In genomic region chr5:83540105-83540504, GRCh38 we compare ENCODE assay signal across 27 cellular contexts.
"Had no signal": no experiment of that assay in that cellular context is flagged by ENCODE, and none has a peak within 500 bp of the region (broad histone marks: within the 10 kb centered on the region; RNA-seq: fewer than 3 reads in every experiment).

No MANE protein-coding gene starts in this region.

- H3K27ac ChIP-seq: brain microvascular endothelial cell, colonic mucosa, esophagus squamous epithelium, foreskin keratinocyte, parathyroid adenoma, right lobe of liver, stomach, transverse colon, VCaP had no signal

- H3K36me3 ChIP-seq: colonic mucosa, esophagus squamous epithelium, right lobe of liver, stomach, transverse colon had no signal

- H3K4me3 Mint-ChIP-seq: activated CD8-positive, alpha-beta memory T cell treated with anti-CD3 and anti-CD28 coated beads, Interleukin-2, amount 10 ng/mL, durations not matched to agents 7 days and 5 days; activated CD8-positive, alpha-beta T cell treated with anti-CD3 and anti-CD28 coated beads for 36 hours; activated naive CD4-positive, alpha-beta T cell treated with anti-CD3 and anti-CD28 coated beads, Interleukin-2, amount 50 U/mL, for 24 hours; central memory CD8-positive, alpha-beta T cell; endodermal cell; stimulated activated effector memory CD8-positive, alpha-beta T cell treated with anti-CD3 and anti-CD28 coated beads, Interleukin-12 subunit alpha, Interleukin-12 subunit beta, amount 100 ng/mL, for 72 hours had no signal

- H3K27me3 Mint-ChIP-seq: naive B cell had no signal

- H3K36me3 Mint-ChIP-seq: activated CD8-positive, alpha-beta memory T cell treated with anti-CD3 and anti-CD28 coated beads, Interleukin-2, amount 10 ng/mL, durations not matched to agents 7 days and 5 days; activated naive CD4-positive, alpha-beta T cell treated with anti-CD3 and anti-CD28 coated beads, Interleukin-2, amount 50 U/mL, for 24 hours; naive B cell; stimulated activated effector memory CD8-positive, alpha-beta T cell treated with anti-CD3 and anti-CD28 coated beads, Interleukin-12 subunit alpha, Interleukin-12 subunit beta, amount 100 ng/mL, for 72 hours; T-cell had no signal

- H3K27ac Mint-ChIP-seq: activated CD4-positive, alpha-beta T cell treated with anti-CD3 and anti-CD28 coated beads, Interleukin-2, amount 10 ng/mL, durations not matched to agents 24 days and 14 days; activated CD8-positive, alpha-beta memory T cell treated with anti-CD3 and anti-CD28 coated beads, Interleukin-2, amount 10 ng/mL, durations not matched to agents 7 days and 5 days; activated CD8-positive, alpha-beta T cell treated with anti-CD3 and anti-CD28 coated beads for 36 hours; activated naive CD4-positive, alpha-beta T cell treated with anti-CD3 and anti-CD28 coated beads, Interleukin-2, amount 50 U/mL, for 24 hours; endodermal cell; naive B cell; stimulated activated effector memory CD8-positive, alpha-beta T cell treated with anti-CD3 and anti-CD28 coated beads, Interleukin-12 subunit alpha, Interleukin-12 subunit beta, amount 100 ng/mL, for 72 hours; T-cell; T-helper 2 cell treated with Interferon-gamma antibody and Interleukin-4, amounts not matched to agents 5 μg/mL and 100 μg/mL, for 36 hours had no signal

- H3K4me3 ChIP-seq: colonic mucosa, esophagus squamous epithelium, right lobe of liver, skin epidermis, stomach, transverse colon had no signal

- H3K27me3 ChIP-seq: brain microvascular endothelial cell, colonic mucosa, esophagus squamous epithelium, right lobe of liver, transverse colon had no signal

- H3K79me2 ChIP-seq: parathyroid adenoma had no signal

- H3K9me3 ChIP-seq: colonic mucosa, esophagus squamous epithelium, right lobe of liver, stomach, transverse colon had no signal

- H3K9ac ChIP-seq: parathyroid adenoma had no signal

- H3K4me1 Mint-ChIP-seq: endodermal cell had no signal

- ATAC-seq: activated CD4-positive, CD25-positive, alpha-beta regulatory T cell treated with anti-CD3 and anti-CD28 coated beads, Interleukin-2, amount 50 U/mL, for 24 hours; activated CD8-positive, alpha-beta memory T cell treated with anti-CD3 and anti-CD28 coated beads, Interleukin-2, amount 10 ng/mL, durations not matched to agents 7 days and 5 days; activated CD8-positive, alpha-beta T cell treated with anti-CD3 and anti-CD28 coated beads for 36 hours; foreskin keratinocyte; right lobe of liver; stimulated activated effector memory CD8-positive, alpha-beta T cell treated with anti-CD3 and anti-CD28 coated beads, Interleukin-12 subunit alpha, Interleukin-12 subunit beta, amount 100 ng/mL, for 72 hours; T-cell had no signal

- H3K4me1 ChIP-seq: colonic mucosa, esophagus squamous epithelium, foreskin keratinocyte, parathyroid adenoma, right lobe of liver, stomach, transverse colon had no signal

- DNase-seq: activated CD4-positive, alpha-beta T cell treated with anti-CD3 and anti-CD28 coated beads, Interleukin-2, amount 10 ng/mL, durations not matched to agents 24 days and 14 days; activated CD8-positive, alpha-beta memory T cell treated with anti-CD3 and anti-CD28 coated beads, Interleukin-2, amount 10 ng/mL, durations not matched to agents 7 days and 5 days; activated CD8-positive, alpha-beta T cell treated with anti-CD3 and anti-CD28 coated beads for 36 hours; activated gamma-delta T cell; activated T-cell treated with anti-CD3 and anti-CD28 coated beads for 4 hours; aorta; brain microvascular endothelial cell; colonic mucosa; endodermal cell; esophagus squamous epithelium; foreskin keratinocyte; hypothalamus; naive B cell; nucleus accumbens; right lobe of liver; stimulated activated CD4-positive, alpha-beta T cell treated with anti-CD3 and anti-CD28 coated beads, Interleukin-2, amount 100 ng/mL, for 24 hours; stomach; T-cell; transverse colon had no signal

- H3K9me3 Mint-ChIP-seq: activated CD8-positive, alpha-beta T cell treated with anti-CD3 and anti-CD28 coated beads for 36 hours; activated naive CD4-positive, alpha-beta T cell treated with anti-CD3 and anti-CD28 coated beads, Interleukin-2, amount 50 U/mL, for 24 hours; endodermal cell; T-cell; T-helper 2 cell treated with Interferon-gamma antibody and Interleukin-4, amounts not matched to agents 5 μg/mL and 100 μg/mL, for 36 hours had no signal
